In the genomic region with DNA sequence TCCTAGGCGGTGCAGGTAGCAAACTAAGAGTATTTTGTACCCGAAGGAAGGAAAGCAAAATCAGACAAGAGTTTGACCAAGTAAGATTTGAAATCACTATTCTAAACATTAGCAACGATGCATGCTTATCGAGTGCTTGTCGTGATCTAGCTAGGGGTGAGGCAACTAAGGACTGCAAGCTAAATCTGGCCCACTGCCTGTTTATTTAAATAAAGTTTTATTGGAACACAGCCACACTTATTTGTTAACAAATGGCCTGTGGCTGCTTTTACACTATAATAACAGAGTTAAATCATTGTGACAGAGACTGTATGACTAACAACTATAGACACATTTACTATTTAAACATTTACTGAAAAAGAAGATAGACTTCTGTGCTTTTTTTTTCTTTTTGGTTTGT, we compare ENCODE assay signal across 24 cellular contexts.
"Had no signal": no experiment of that assay in that cellular context is flagged by ENCODE, and none has a peak within 500 bp of the region (broad histone marks: within the 10 kb centered on the region; RNA-seq: fewer than 3 reads in every experiment).

No MANE protein-coding gene starts in this region.

- H3K4me2 ChIP-seq: KMS-11 had no signal

- H3K36me3 ChIP-seq: SJSA1 had no signal

- H3K27me3 ChIP-seq: SJSA1 had no signal

- H3K4me3 ChIP-seq: SJSA1, SK-N-MC had no signal

- FAIRE-seq: HepG2, RCC 7860 had no signal

- DNase-seq: IMR-90, MV-4-11, NCI-H1048, NCI-H1105, NCI-H1417, NCI-H1436 treated with DMSO at 0.1 percent for 48 hours, NCI-H1694, NCI-H187 treated with DMSO at 0.1 percent for 48 hours, NCI-H2029 treated with DMSO at 0.1 percent for 48 hours, NCI-H226, NCI-H446, NCI-H510A, NCI-H524 treated with DMSO at 0.1 percent for 48 hours, NCI-H69, NCI-H774, OCI-M1, Right ventricle myocardium superior, RPMI8226, SIG-M5 had no signal

- H3K9ac ChIP-seq: KMS-11 had no signal

- H3K27ac ChIP-seq: KMS-11, SJSA1, SK-N-MC had no signal

- H3K9me3 ChIP-seq: SJSA1 had no signal

- ATAC-seq: HepG2 had no signal

- H3K4me1 ChIP-seq: SJSA1 had no signal
